8 cellular contexts compared by ENCODE assay signal in the genomic region with DNA sequence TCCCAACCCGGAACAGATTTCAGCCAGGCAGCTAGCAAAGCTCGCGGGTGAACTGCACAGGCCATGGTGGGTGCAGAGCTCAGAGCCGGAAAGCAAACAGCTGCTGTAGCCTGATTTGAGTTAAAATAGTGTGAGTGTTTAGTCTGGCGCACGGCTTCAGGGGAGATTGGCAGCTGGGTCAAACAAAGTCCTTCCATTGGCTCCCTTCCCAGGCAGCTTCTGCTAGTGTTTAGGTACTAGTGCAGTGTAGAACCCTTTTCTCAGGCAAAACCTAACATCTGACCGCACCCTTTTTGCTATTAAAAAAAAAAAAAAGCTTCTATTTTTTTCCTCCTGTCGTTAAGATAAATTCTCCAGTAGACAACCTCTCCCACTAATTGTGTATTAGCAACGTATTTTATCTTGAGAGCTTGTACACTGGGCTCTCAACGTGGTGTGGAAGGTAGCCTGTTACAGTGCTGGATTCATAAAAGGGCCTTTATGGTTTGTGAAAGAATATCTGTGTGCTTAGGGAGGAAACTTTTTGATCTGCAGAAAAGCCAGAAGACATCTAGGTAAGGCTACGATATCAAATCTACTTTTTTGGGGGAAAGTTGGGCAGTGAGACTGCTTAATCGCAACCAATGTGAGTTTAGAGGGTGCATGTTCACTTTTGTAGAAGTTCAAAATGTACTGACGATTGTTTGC.
DNase-seq lines count a peak whose midpoint lies in the region; ATAC-seq and TF ChIP-seq lines count a peak whose summit lies in the region.

No MANE protein-coding gene starts in this region.

- no peak for ATAC-seq in GM19463 (IDR thresholded peaks at IDR 0.05; ENCODE audit: unreplicated experiment)
- ATAC-seq in stimulated activated naive CD8-positive, alpha-beta T cell treated with anti-CD3 and anti-CD28 coated beads, Interleukin-15, Interleukin-2, amounts not matched to agents 100 U/mL and 50 U/mL, for 24 hours, result no peak

- no peaks in the 10 kb centered on the region for H3K36me3 ChIP-seq in osteoblast (ENCODE audit: insufficient read depth, low read length)

- H3K4me1 ChIP-seq in osteoblast (ENCODE audit: insufficient read depth, low read length), result peaks cover 30% of the 10 kb centered on the region

- H3K27me3 ChIP-seq in osteoblast (ENCODE audit: insufficient read depth, low read length), result no peaks in the 10 kb centered on the region

- H3K4me3 ChIP-seq in fibroblast of mammary gland (ENCODE audit: control insufficient read depth, low read depth, low read length) (peak overlapping the region; percentile 63), osteoblast (ENCODE audit: insufficient read depth, low read length) (peak overlapping the region; percentile 59)

- H3K27ac ChIP-seq in osteoblast (ENCODE audit: low read depth, low read length), result peak overlapping the region; percentile 65

- no peaks in the 10 kb centered on the region for H3K9me3 ChIP-seq in osteoblast (ENCODE audit: low read depth, low read length)

- H3K4me2 ChIP-seq in osteoblast (ENCODE audit: insufficient read depth, low read length), result peak overlapping the region; percentile 88

- DNase-seq in CMK (ENCODE audit: low read depth), result peak; percentile 70
- DNase-seq in NCI-H748 (lab: John Stamatoyannopoulos, UW; ENCODE audit: unreplicated experiment), result peak; percentile 48
- DNase-seq in fibroblast of mammary gland (ENCODE audit: low read depth), result peak; percentile 93
- DNase-seq in osteoblast (ENCODE audit: insufficient read length, low spot score, missing footprints), result peak; percentile 53
- DNase-seq in NCI-H510A (lab: John Stamatoyannopoulos, UW), result no peak
- no peak for DNase-seq in SKM-1 (lab: John Stamatoyannopoulos, UW; ENCODE audit: unreplicated experiment)
- DNase-seq in stimulated activated naive CD8-positive, alpha-beta T cell treated with anti-CD3 and anti-CD28 coated beads, Interleukin-15, Interleukin-2, amounts not matched to agents 100 U/mL and 50 U/mL, for 24 hours, result no peak

- peaks cover 18% of the 10 kb centered on the region for H3K79me2 ChIP-seq in osteoblast (ENCODE audit: insufficient read depth, low read length)

- H4K20me1 ChIP-seq in osteoblast (ENCODE audit: insufficient read depth, low read length), result no peaks in the 10 kb centered on the region

- peak overlapping the region; percentile 76 for H2AFZ ChIP-seq in osteoblast (ENCODE audit: low read length)

- no peak for TF ChIP-seq CTCF in fibroblast of mammary gland (conservative IDR thresholded peaks at IDR 0.05; ENCODE audit: control insufficient read depth, insufficient read depth, low read depth, low read length)
- no peak for TF ChIP-seq CTCF in osteoblast (IDR thresholded peaks at IDR 0.05; ENCODE audit: extremely low read depth, low read depth, low read length)

Comparison
In these comparisons a context has a peak if more than half of its experiments do, and no peak if none do; other contexts are left out.
1. DNase-seq: peak in CMK (single experiment), NCI-H748 (single experiment), fibroblast of mammary gland (single experiment) and osteoblast (single experiment); none in NCI-H510A (single experiment), SKM-1 (single experiment) and stimulated activated naive CD8-positive, alpha-beta T cell treated with anti-CD3 and anti-CD28 coated beads, Interleukin-15, Interleukin-2, amounts not matched to agents 100 U/mL and 50 U/mL, for 24 hours (single experiment).